Comparison of ENCODE assay signal across 18 cellular contexts in the genomic region with DNA sequence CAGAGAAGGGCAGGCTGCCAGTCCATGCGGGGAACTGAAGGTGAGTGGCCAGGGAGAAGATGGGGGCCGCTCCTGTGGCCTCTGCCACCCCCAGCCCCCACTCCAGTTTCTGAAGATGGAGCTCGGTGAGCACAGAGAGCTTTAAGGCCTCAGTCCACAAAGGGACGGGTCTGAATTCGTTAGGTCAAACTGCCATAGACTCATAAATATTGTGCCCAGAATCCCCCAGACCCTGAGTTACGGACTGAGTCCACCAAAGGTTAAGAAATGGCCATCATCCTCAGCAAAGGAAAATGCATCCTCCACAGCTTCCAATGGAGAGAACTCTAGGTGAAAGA.
"Had no signal": no experiment of that assay in that cellular context is flagged by ENCODE, and none has a peak within 500 bp of the region (broad histone marks: within the 10 kb centered on the region; RNA-seq: fewer than 3 reads in every experiment).

No MANE protein-coding gene starts in this region.

- H3K4me1 Mint-ChIP-seq: activated CD4-positive, alpha-beta T cell treated with anti-CD3 and anti-CD28 coated beads, Interleukin-2, amount 10 ng/mL, durations not matched to agents 7 days and 5 days had no signal

- DNase-seq: activated CD4-positive, alpha-beta memory T cell treated with anti-CD3 and anti-CD28 coated beads for 36 hours; activated CD4-positive, alpha-beta T cell treated with anti-CD3 and anti-CD28 coated beads, Interleukin-2, amount 10 ng/mL, durations not matched to agents 7 days and 5 days; activated CD4-positive, CD25-positive, alpha-beta regulatory T cell; activated CD8-positive, alpha-beta memory T cell treated with anti-CD3 and anti-CD28 coated beads for 24 hours; activated gamma-delta T cell; activated naive CD4-positive, alpha-beta T cell treated with anti-CD3 and anti-CD28 coated beads for 36 hours; activated T-cell treated with anti-CD3 and anti-CD28 coated beads, Interleukin-2, amount 50 U/mL, for 4 hours; brain microvascular endothelial cell; NCI-H1417 treated with DMSO at 0.1 percent for 48 hours; NCI-H1694; NCI-H2107; NCI-H510A treated with DMSO at 0.1 percent for 48 hours; T-helper 17 cell; T-helper 9 cell had no signal

- H3K36me3 Mint-ChIP-seq: activated CD4-positive, alpha-beta memory T cell treated with anti-CD3 and anti-CD28 coated beads for 36 hours; activated naive CD8-positive, alpha-beta T cell had no signal

- H3K27ac Mint-ChIP-seq: activated CD4-positive, alpha-beta memory T cell treated with anti-CD3 and anti-CD28 coated beads for 36 hours; activated CD4-positive, alpha-beta T cell treated with anti-CD3 and anti-CD28 coated beads, Interleukin-2, amount 10 ng/mL, durations not matched to agents 7 days and 5 days; activated naive CD4-positive, alpha-beta T cell treated with anti-CD3 and anti-CD28 coated beads for 36 hours; activated naive CD8-positive, alpha-beta T cell; T-helper 17 cell had no signal

- H3K9me3 ChIP-seq: SJSA1 had no signal

- ATAC-seq: activated T-cell treated with anti-CD3 and anti-CD28 coated beads, Interleukin-2, amount 50 U/mL, for 4 hours; PC-3; T-helper 17 cell had no signal

- H3K9me3 Mint-ChIP-seq: activated CD4-positive, alpha-beta memory T cell treated with anti-CD3 and anti-CD28 coated beads for 36 hours; activated CD4-positive, alpha-beta T cell treated with anti-CD3 and anti-CD28 coated beads, Interleukin-2, amount 10 ng/mL, durations not matched to agents 7 days and 5 days; activated naive CD4-positive, alpha-beta T cell treated with anti-CD3 and anti-CD28 coated beads for 36 hours; activated T-cell treated with anti-CD3 and anti-CD28 coated beads, Interleukin-2, amount 50 U/mL, for 4 hours had no signal

- H3K27ac ChIP-seq: brain microvascular endothelial cell, KMS-11, SJSA1 had no signal

- H3K27me3 Mint-ChIP-seq: activated naive CD8-positive, alpha-beta T cell had no signal

- H3K4me3 ChIP-seq: SJSA1 had no signal

- H3K4me1 ChIP-seq: SJSA1 had no signal

- H3K4me3 Mint-ChIP-seq: activated CD4-positive, alpha-beta memory T cell treated with anti-CD3 and anti-CD28 coated beads for 36 hours; activated CD4-positive, alpha-beta T cell treated with anti-CD3 and anti-CD28 coated beads, Interleukin-2, amount 10 ng/mL, durations not matched to agents 7 days and 5 days; activated naive CD4-positive, alpha-beta T cell treated with anti-CD3 and anti-CD28 coated beads for 36 hours; activated naive CD8-positive, alpha-beta T cell; activated T-cell treated with anti-CD3 and anti-CD28 coated beads, Interleukin-2, amount 50 U/mL, for 4 hours; T-helper 17 cell had no signal

- H3K36me3 ChIP-seq: brain microvascular endothelial cell, SJSA1 had no signal

- H3K27me3 ChIP-seq: brain microvascular endothelial cell, SJSA1 had no signal
